20 cellular contexts compared by ENCODE assay signal in the genomic region with DNA sequence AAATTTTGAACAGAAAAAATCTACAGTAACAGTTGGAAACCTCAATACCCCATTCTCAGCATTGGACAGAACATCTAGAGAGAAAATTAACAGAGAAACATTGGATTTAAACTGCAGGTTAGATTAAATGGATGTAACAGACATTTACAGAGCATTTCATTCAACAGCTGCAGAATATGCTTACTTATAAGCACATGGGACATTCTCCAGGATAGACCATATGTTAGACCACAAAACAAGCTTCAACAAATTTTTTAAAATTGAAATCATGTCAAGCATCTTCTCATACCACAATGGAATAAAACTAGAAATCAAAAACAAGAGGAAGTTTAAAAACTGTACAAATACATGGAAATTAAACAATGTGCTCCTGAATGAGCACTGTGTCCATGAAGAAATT.
DNase-seq lines count a peak whose midpoint lies in the region; FAIRE-seq and TF ChIP-seq lines count a peak whose summit lies in the region.
"Had no signal": no experiment of that assay in that cellular context is flagged by ENCODE, and none has a peak within 500 bp of the region (broad histone marks: within the 10 kb centered on the region; RNA-seq: fewer than 3 reads in every experiment).

No MANE protein-coding gene starts in this region.

- FAIRE-seq in H54 (lab: Jason Lieb, UNC): no peak
- FAIRE-seq: A204.1, GM12891, GM18507 had no signal

- DNase-seq in AG10803 (ENCODE audit: low read depth): peak; percentile 51
- peak; percentile 6 for DNase-seq in astrocyte of the cerebellum (ENCODE audit: low read depth)
- DNase-seq in fibroblast of peridontal ligament (ENCODE audit: extremely low read depth): peak; percentile 53
- DNase-seq in osteocyte (ENCODE audit: extremely low spot score, unreplicated experiment): no peak
- no peak for DNase-seq in H54 (ENCODE audit: insufficient read length, low spot score)
- no peak for DNase-seq in amygdala (lab: John Stamatoyannopoulos, UW)
- DNase-seq: AML-193; C1 segment of cervical spinal cord; Calu3; CD4-positive, alpha-beta memory T cell; COR-L47; DMS53; DMS79 treated with DMSO at 0.1 percent for 48 hours; GF-D8; HFFc6 had no signal

- no peak for TF ChIP-seq POLR2A in H54 (IDR thresholded peaks at IDR 0.05; ENCODE audit: low read depth, low read length)

- TF ChIP-seq CTCF in AG10803 (conservative IDR thresholded peaks at IDR 0.05; ENCODE audit: low read length) (no peak), astrocyte of the cerebellum (IDR thresholded peaks at IDR 0.05; ENCODE audit: low read depth, low read length, missing control alignments) (no peak), osteocyte (IDR thresholded peaks at IDR 0.05) (no peak)

- H3K27ac Mint-ChIP-seq in osteocyte (ENCODE audit: unreplicated experiment): no peak overlapping the region
- H3K27ac Mint-ChIP-seq: CD4-positive, alpha-beta memory T cell; GM23338; HFFc6 had no signal

- H3K27me3 Mint-ChIP-seq in osteocyte (ENCODE audit: unreplicated experiment): peaks cover 21% of the 10 kb centered on the region
- H3K27me3 Mint-ChIP-seq: CD4-positive, alpha-beta memory T cell had no signal

- H3K36me3 Mint-ChIP-seq in osteocyte (ENCODE audit: unreplicated experiment): no peaks in the 10 kb centered on the region
- H3K36me3 Mint-ChIP-seq: CD4-positive, alpha-beta memory T cell had no signal

- in situ Hi-C loops in astrocyte of the cerebellum (cut with HindIII; ENCODE audit: low sequenced_read_pairs): no loop called here

- peaks cover 14% of the 10 kb centered on the region for H3K9me3 Mint-ChIP-seq in osteocyte (ENCODE audit: unreplicated experiment)
- H3K9me3 Mint-ChIP-seq: HFFc6 had no signal

- no peaks in the 10 kb centered on the region for H3K4me1 Mint-ChIP-seq in osteocyte (ENCODE audit: unreplicated experiment)
- H3K4me1 Mint-ChIP-seq: CD4-positive, alpha-beta memory T cell had no signal

- H3K4me3 Mint-ChIP-seq in osteocyte (ENCODE audit: unreplicated experiment): no peak overlapping the region
- H3K4me3 Mint-ChIP-seq: CD4-positive, alpha-beta memory T cell; GM23338; HFFc6 had no signal

- H3K4me3 ChIP-seq in AG10803 (ENCODE audit: low read length) (no peak overlapping the region), astrocyte of the cerebellum (ENCODE audit: low read depth, low read length) (no peak overlapping the region)
- H3K4me3 ChIP-seq: GM23338, HAP-1 had no signal

Comparison
In these comparisons a context has a peak if more than half of its experiments do, and no peak if none do; other contexts are left out.
1. DNase-seq: peak in AG10803 (single experiment), astrocyte of the cerebellum (single experiment) and fibroblast of peridontal ligament (single experiment); none in osteocyte (single experiment), H54 (single experiment) and amygdala (0 of 56).